11 cellular contexts compared by ENCODE assay signal in genomic region chr11:5131584-5132335, GRCh38. TPM values are rescaled to one million over a fixed set of nuclear protein-coding genes. Genes with fewer than 3 reads are reported as not detected.
"Had no signal": no experiment of that assay in that cellular context is flagged by ENCODE, and none has a peak within 500 bp of the region (broad histone marks: within the 10 kb centered on the region; RNA-seq: fewer than 3 reads in every experiment).

No MANE protein-coding gene starts in this region.

- H3K36me3 ChIP-seq: HAP-1 had no signal

- H3K4me3 Mint-ChIP-seq: GM23338, H9, HFFc6 had no signal

- FAIRE-seq: H1 had no signal

- H3K9ac ChIP-seq: GM23248 had no signal

- H3K27ac ChIP-seq: GM23248 had no signal

- H3K4me1 ChIP-seq: HAP-1 had no signal

- H3K27ac Mint-ChIP-seq: GM23338, H9, HFFc6 had no signal

- H3K4me2 ChIP-seq: GM23338 had no signal

- H3K9me3 ChIP-seq: HAP-1 had no signal

- DNase-seq: GM23248, GOT3, H7, H9, HCEC 1CT, HFFc6 had no signal

- H2AFZ ChIP-seq: GM23248, GM23338 had no signal

- H3K9me3 Mint-ChIP-seq: GM23338, H9, HFFc6 had no signal

- ATAC-seq: GM23338, HCT116 had no signal

- H3K4me3 ChIP-seq: GM23248, GM23338, HAP-1 had no signal

RNA-seq across cellular contexts. Expression of gene OR52A5, which starts 6.4 kb away (rescaled TPM):
- total RNA-seq: GM23248, H4, H9, HFFc6 had no signal
- polyA plus RNA-seq: GM23248 had no signal

RNA-seq across cellular contexts. Expression of gene OR52A1, which starts 22.8 kb away (rescaled TPM):
- total RNA-seq: GM23248, H4, HFFc6 had no signal
- polyA plus RNA-seq: GM23248 had no signal
